Comparison of ENCODE assay signal across 8 cellular contexts in the genomic region with DNA sequence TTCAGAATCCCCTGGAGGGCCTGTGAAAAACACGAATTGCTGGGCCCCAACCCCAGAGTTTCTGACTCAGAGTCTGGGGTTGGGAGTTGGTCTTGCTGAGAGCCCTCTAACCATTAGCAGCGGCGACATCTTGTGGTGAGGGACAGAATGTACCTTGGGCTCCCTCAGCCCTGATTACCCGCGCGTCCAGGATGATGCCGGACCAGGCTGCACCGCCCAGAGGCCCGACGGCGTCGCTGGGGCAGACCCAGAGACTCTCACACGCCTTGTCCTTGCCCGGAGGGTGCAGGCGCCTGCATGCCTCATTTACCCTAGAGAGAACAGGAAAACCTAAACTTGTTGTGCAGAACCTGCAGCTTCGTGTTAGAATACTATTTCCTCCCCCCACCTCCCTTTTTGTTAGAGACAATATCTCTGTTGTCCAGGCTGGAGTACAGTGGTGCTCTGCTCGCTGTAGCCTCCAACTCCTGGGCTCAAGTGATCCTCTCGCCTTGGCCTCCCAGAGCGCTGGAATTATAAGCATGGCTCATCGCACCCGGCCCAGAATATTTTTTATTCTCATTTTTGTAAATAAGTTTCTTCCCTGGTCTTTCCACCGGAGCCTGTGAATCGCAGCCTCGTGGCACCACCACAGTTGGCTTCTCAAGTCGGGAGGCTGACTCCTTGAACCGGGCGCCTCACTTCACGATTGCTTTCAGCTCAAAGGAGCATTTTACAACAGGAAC. TPM values are rescaled to one million over a fixed set of nuclear protein-coding genes. Genes with fewer than 3 reads are reported as not detected.
A peak's percentile ranks its signal among the peaks of the same experiment; 100 is the strongest.
DNase-seq lines count a peak whose midpoint lies in the region; ATAC-seq and TF ChIP-seq lines count a peak whose summit lies in the region.

No MANE protein-coding gene starts in this region.

- intact Hi-C loops in activated CD4-positive, alpha-beta T cell treated with anti-CD3 and anti-CD28 coated beads for 36 hours (cut with DNase I, micrococcal nuclease): loop anchor here (1.0 to 10.0 kb wide), 10 partner anchors 37 to 1107 kb away; a partner anchor contains a TSS
- intact Hi-C loops in colonic mucosa (cut with DNase I) (loop anchor here (2.0 to 5.0 kb wide), 3 partner anchors 37 to 192 kb away; a partner anchor contains a TSS), lower leg skin (cut with DNase I; ENCODE audit: low total_unique reads) (no loop called here)

- H3K27ac Mint-ChIP-seq in activated CD4-positive, alpha-beta T cell treated with anti-CD3 and anti-CD28 coated beads for 36 hours: no peak overlapping the region

- H3K9me3 Mint-ChIP-seq in activated CD4-positive, alpha-beta T cell treated with anti-CD3 and anti-CD28 coated beads for 36 hours (ENCODE audit: low read depth): no peaks in the 10 kb centered on the region

- peaks cover 22% of the 10 kb centered on the region for H3K4me1 Mint-ChIP-seq in activated CD4-positive, alpha-beta T cell treated with anti-CD3 and anti-CD28 coated beads for 36 hours

- no peaks in the 10 kb centered on the region for H3K27me3 ChIP-seq in colonic mucosa

- H3K9me3 ChIP-seq in colonic mucosa: no peaks in the 10 kb centered on the region

- DNase-seq in NCI-H510A treated with DMSO at 0.1 percent for 48 hours (lab: John Stamatoyannopoulos, UW) (peak; percentile 73), colonic mucosa (peak; percentile 90), lower leg skin (ENCODE audit: low spot score in 2 of 2) (peak; percentile 76 to 94)
- DNase-seq in activated CD4-positive, alpha-beta T cell treated with anti-CD3 and anti-CD28 coated beads for 36 hours: peak; percentile 91
- peak in 2 of 3 donors; percentile 28 to 56 for DNase-seq in stimulated activated CD4-positive, alpha-beta T cell treated with anti-CD3 and anti-CD28 coated beads, TNF-alpha, amount 100 ng/mL, for 1 hour (ENCODE audit: low read depth in 3 of 3, low spot score in 1 of 3)

- peaks cover 9% of the 10 kb centered on the region for H3K4me1 ChIP-seq in colonic mucosa

- CTCF ChIA-PET in activated CD4-positive, alpha-beta T cell treated with anti-CD3 and anti-CD28 coated beads for 36 hours (lab: Charles Lee): interaction anchor here (0.6 to 4.4 kb wide), 40 partner anchors 8 to 927 kb away, joined by 3 to 28 read pairs (median 4); a partner anchor contains a TSS

- no peak for TF ChIP-seq POLR2A in lower leg skin (IDR thresholded peaks at IDR 0.05)

- peak overlapping the region; percentile 28 for H3K4me3 Mint-ChIP-seq in activated CD4-positive, alpha-beta T cell treated with anti-CD3 and anti-CD28 coated beads for 36 hours

- no peak overlapping the region for H3K4me3 ChIP-seq in colonic mucosa
- H3K4me3 ChIP-seq in lower leg skin (ENCODE audit: low read depth, poor library complexity, severe bottlenecking): no peak overlapping the region

- peak overlapping the region; percentile 66 to 81 for H3K9ac ChIP-seq in colonic mucosa (ENCODE audit: low read depth in 2 of 2, low read length in 2 of 2)

- H3K36me3 ChIP-seq in colonic mucosa: no peaks in the 10 kb centered on the region

- H3K27me3 Mint-ChIP-seq in activated CD4-positive, alpha-beta T cell treated with anti-CD3 and anti-CD28 coated beads for 36 hours: peaks cover 2% of the 10 kb centered on the region

- TF ChIP-seq CTCF in C4-2B (conservative IDR thresholded peaks at IDR 0.05) (peak; percentile 90), colonic mucosa (IDR thresholded peaks at IDR 0.05) (peak; percentile 76), lower leg skin (IDR thresholded peaks at IDR 0.05) (peak in 1 of 3 donors; percentile 43)

- ATAC-seq in GM19328 (IDR thresholded peaks at IDR 0.05; ENCODE audit: unreplicated experiment) (peak; percentile 52), HG03439 (IDR thresholded peaks at IDR 0.05; ENCODE audit: unreplicated experiment) (peak; percentile 69)
- ATAC-seq in activated CD4-positive, alpha-beta T cell treated with anti-CD3 and anti-CD28 coated beads for 36 hours: peak; percentile 85

- H3K27ac ChIP-seq in C4-2B (no peak overlapping the region), colonic mucosa (peak overlapping the region; percentile 90)

- no peaks in the 10 kb centered on the region for H3K36me3 Mint-ChIP-seq in activated CD4-positive, alpha-beta T cell treated with anti-CD3 and anti-CD28 coated beads for 36 hours (ENCODE audit: low read depth)

- 22 to 29% methylated on average over 28 of the region's 28 CpGs for WGBS in lower leg skin, 2 donors

- POLR2A ChIA-PET in activated CD4-positive, alpha-beta T cell treated with anti-CD3 and anti-CD28 coated beads for 36 hours (lab: Charles Lee): interaction anchor here (0.9 to 1.0 kb wide), 2 partner anchors 65 to 192 kb away, joined by 3 to 4 read pairs; a partner anchor contains a TSS

RNA-seq across cellular contexts. Expression of a gene that starts 22.2 kb away (rescaled TPM):
- total RNA-seq in activated CD4-positive, alpha-beta T cell treated with anti-CD3 and anti-CD28 coated beads for 36 hours: not detected
- total RNA-seq in colonic mucosa: under 1 TPM in 1 of 2 donors, not detected in 1; 0.15 TPM
- under 1 TPM in 3 of 4 donors, not detected in 1; 0.23 to 0.36 (median 0.25) TPM for total RNA-seq in lower leg skin
